In the genomic region with DNA sequence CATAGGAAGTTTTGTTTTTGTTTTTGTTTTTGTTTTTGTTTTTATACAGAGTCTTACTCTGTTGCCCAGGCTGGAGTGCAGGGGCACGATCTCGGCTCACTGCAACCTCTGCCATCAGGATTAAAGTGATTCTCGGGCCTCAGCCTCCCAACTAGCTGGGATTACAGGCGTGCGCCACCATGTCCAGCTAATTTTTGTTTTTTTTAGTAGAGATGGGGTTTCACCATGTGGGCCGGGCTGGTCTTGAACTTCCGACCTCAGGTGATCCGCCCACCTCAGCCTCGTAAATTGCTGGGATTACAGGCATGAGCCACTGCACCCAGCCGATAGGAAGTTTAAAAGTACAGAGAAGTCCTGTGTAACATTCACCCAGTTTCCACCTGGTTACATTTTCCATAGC, we compare ENCODE assay signal across 5 cellular contexts. TPM values are rescaled to one million over a fixed set of nuclear protein-coding genes. Genes with fewer than 3 reads are reported as not detected.
"Had no signal": no experiment of that assay in that cellular context is flagged by ENCODE, and none has a peak within 500 bp of the region (broad histone marks: within the 10 kb centered on the region; RNA-seq: fewer than 3 reads in every experiment).

No MANE protein-coding gene starts in this region.

RNA-seq across cellular contexts. Expression of a gene that starts 33.4 kb away (rescaled TPM):
- total RNA-seq: HT-29, PC-9, RPMI7951, SJSA1 had no signal

RNA-seq across cellular contexts. Expression of a gene that starts 47.7 kb away (rescaled TPM):
- total RNA-seq: HT-29, NCI-H460, PC-9, RPMI7951, SJSA1 had no signal
